ENCODE assay signal across 20 cellular contexts in genomic region chr15:52466716-52467115, GRCh38.
DNase-seq lines count a peak whose midpoint lies in the region; ATAC-seq and TF ChIP-seq lines count a peak whose summit lies in the region.
"Had no signal": no experiment of that assay in that cellular context is flagged by ENCODE, and none has a peak within 500 bp of the region (broad histone marks: within the 10 kb centered on the region; RNA-seq: fewer than 3 reads in every experiment).

No MANE protein-coding gene starts in this region.

- no peak overlapping the region for H2BK12ac ChIP-seq in trophoblast cell (ENCODE audit: low read length)

- WGBS in trophoblast cell (ENCODE audit: extremely low coverage, insufficient coverage, insufficient read length), result no CpG with 5 or more reads among the region's 2 CpGs

- H4K20me1 ChIP-seq in DOHH2 (ENCODE audit: control insufficient read depth, insufficient read depth, low read depth, low read length), result 0 out of 2 replicates have a peak, but pooled peaks cover 3% of the 10 kb centered on the region

- H2AFZ ChIP-seq in trophoblast cell (ENCODE audit: insufficient read depth, low read length, poor library complexity), result no peak overlapping the region

- peak overlapping the region in 2 of 3 donors; percentile 9 to 90 for H3K27ac Mint-ChIP-seq in IgD-negative memory B cell
- H3K27ac Mint-ChIP-seq in activated B cell treated with CpG ODN at 0.5 μM for 24 hours, result peak overlapping the region; percentile 91
- H3K27ac Mint-ChIP-seq: activated CD4-positive, alpha-beta T cell treated with anti-CD3 and anti-CD28 coated beads, Interleukin-2, amount 10 ng/mL, durations not matched to agents 24 days and 14 days; activated naive CD8-positive, alpha-beta T cell treated with anti-CD3 and anti-CD28 coated beads, Interleukin-2, amount 50 U/mL, for 24 hours; brain had no signal

- H2BK120ac ChIP-seq in trophoblast cell (ENCODE audit: insufficient read depth, low read length, poor library complexity), result no peak overlapping the region

- H3K9me2 ChIP-seq in DOHH2 (replicated peaks; ENCODE audit: control insufficient read depth, low read length), result no peaks in the 10 kb centered on the region

- peaks cover 28% of the 10 kb centered on the region for H3K4me1 ChIP-seq in DOHH2 (ENCODE audit: control insufficient read depth, low read length)
- no peaks in the 10 kb centered on the region for H3K4me1 ChIP-seq in trophoblast cell (ENCODE audit: control insufficient read depth in 1 of 2, insufficient read depth in 2 of 2, low read length in 2 of 2)
- no peaks in the 10 kb centered on the region for H3K4me1 ChIP-seq in BE2C
- H3K4me1 ChIP-seq: Caco-2 had no signal

- H3K36me3 Mint-ChIP-seq in IgD-negative memory B cell (peaks cover 2% of the 10 kb centered on the region), activated B cell treated with CpG ODN at 0.5 μM for 24 hours (ENCODE audit: low read depth) (peaks cover 8% of the 10 kb centered on the region)

- H4K8ac ChIP-seq in trophoblast cell (ENCODE audit: low read depth, low read length), result no peak overlapping the region

- H4K12ac ChIP-seq in trophoblast cell (ENCODE audit: low read depth, low read length), result no peak overlapping the region

- no peak overlapping the region for H3K18ac ChIP-seq in trophoblast cell (ENCODE audit: low read length)

- H3K9me3 Mint-ChIP-seq in IgD-negative memory B cell (peaks cover 0 to 6% (median 3%) of the 10 kb centered on the region in 3 donors), activated B cell treated with CpG ODN at 0.5 μM for 24 hours (no peaks in the 10 kb centered on the region)
- H3K9me3 Mint-ChIP-seq: activated CD4-positive, alpha-beta T cell treated with anti-CD3 and anti-CD28 coated beads, Interleukin-2, amount 10 ng/mL, durations not matched to agents 24 days and 14 days had no signal

- H2BK5ac ChIP-seq in trophoblast cell (ENCODE audit: low read depth, low read length, poor library complexity), result no peak overlapping the region

- no peak overlapping the region for H3K4ac ChIP-seq in trophoblast cell (ENCODE audit: low read depth, low read length)

- H3K9me3 ChIP-seq in DOHH2 (ENCODE audit: control insufficient read depth, insufficient read depth, low read length), result no peaks in the 10 kb centered on the region
- H3K9me3 ChIP-seq in trophoblast cell (ENCODE audit: insufficient read depth, low read depth, low read length), result no peaks in the 10 kb centered on the region
- H3K9me3 ChIP-seq in BE2C, result no peaks in the 10 kb centered on the region
- H3K9me3 ChIP-seq: Caco-2, esophagus squamous epithelium had no signal

- H3K23ac ChIP-seq in trophoblast cell (ENCODE audit: low read length), result no peak overlapping the region

- intact Hi-C loops in activated B cell treated with CpG ODN at 0.5 μM for 24 hours (cut with micrococcal nuclease), result loop anchor here (1.0 to 5.0 kb wide), 10 partner anchors 16 to 269 kb away; partner anchors contain the start of genes ARPP19, ATOSA and MYO5A

- H3K14ac ChIP-seq in trophoblast cell (ENCODE audit: low read length), result no peak overlapping the region

- H3K27me3 Mint-ChIP-seq in IgD-negative memory B cell (no peaks in the 10 kb centered on the region), activated B cell treated with CpG ODN at 0.5 μM for 24 hours (no peaks in the 10 kb centered on the region)
- H3K27me3 Mint-ChIP-seq: activated CD4-positive, alpha-beta T cell treated with anti-CD3 and anti-CD28 coated beads, Interleukin-2, amount 10 ng/mL, durations not matched to agents 24 days and 14 days; activated naive CD8-positive, alpha-beta T cell treated with anti-CD3 and anti-CD28 coated beads, Interleukin-2, amount 50 U/mL, for 24 hours; brain had no signal

- no peak for DNase-seq in activated B cell treated with CpG ODN at 0.5 μM for 24 hours
- DNase-seq in trophoblast cell, result peak; percentile 57 to 62
- no peak for DNase-seq in BE2C
- no peak for DNase-seq in SIG-M5 (lab: John Stamatoyannopoulos, UW)
- DNase-seq: Caco-2, mesenchymal stem cell, NCI-H146, NCI-H2171 treated with DMSO at 0.1 percent for 48 hours, NCI-H524 treated with DMSO at 0.1 percent for 48 hours, OCI-M1 had no signal

- TF ChIP-seq CTCF in DOHH2 (IDR thresholded peaks at IDR 0.05; ENCODE audit: low read depth, low read length, poor library complexity, severe bottlenecking) (no peak), activated B cell treated with CpG ODN at 0.5 μM for 24 hours (IDR thresholded peaks at IDR 0.05) (no peak), BE2C (IDR thresholded peaks at IDR 0.05; ENCODE audit: low read depth, low read length) (no peak)

- peak overlapping the region; percentile 27 for H3K4me2 ChIP-seq in DOHH2 (ENCODE audit: low read length)
- no peak overlapping the region for H3K4me2 ChIP-seq in trophoblast cell (ENCODE audit: low read length)

- no peaks in the 10 kb centered on the region for H3K27me3 ChIP-seq in DOHH2 (ENCODE audit: control insufficient read depth, low read length)
- H3K27me3 ChIP-seq in trophoblast cell (ENCODE audit: insufficient read depth, low read length), result no peaks in the 10 kb centered on the region
- no peaks in the 10 kb centered on the region for H3K27me3 ChIP-seq in BE2C
- H3K27me3 ChIP-seq: esophagus squamous epithelium had no signal

- H2AK5ac ChIP-seq in trophoblast cell (ENCODE audit: low read length), result no peak overlapping the region

- H3K27ac ChIP-seq in DOHH2 (ENCODE audit: low read depth, low read length) (no peak overlapping the region), trophoblast cell (ENCODE audit: low read depth, low read length) (no peak overlapping the region)

- POLR2A ChIA-PET in activated B cell treated with CpG ODN at 0.5 μM for 24 hours (lab: Charles Lee), result interaction anchor here (0.8 to 2.4 kb wide), 10 partner anchors 14 to 205 kb away, joined by 3 to 9 read pairs (median 4); no protein-coding TSS in a partner anchor

- 0 out of 2 replicates have a peak, but pooled peaks cover 2% of the 10 kb centered on the region for H3F3A ChIP-seq in DOHH2 (ENCODE audit: control insufficient read depth, insufficient read depth)

- H3K4me1 Mint-ChIP-seq in IgD-negative memory B cell (peaks cover 39 to 51% (median 48%) of the 10 kb centered on the region in 3 donors), activated B cell treated with CpG ODN at 0.5 μM for 24 hours (peaks cover 52% of the 10 kb centered on the region)

- H3K4me3 ChIP-seq in DOHH2 (ENCODE audit: low read length), result no peak overlapping the region
- H3K4me3 ChIP-seq in trophoblast cell (ENCODE audit: low read depth, low read length), result no peak overlapping the region
- no peak overlapping the region for H3K4me3 ChIP-seq in BE2C (ENCODE audit: low read depth, low read length)
- H3K4me3 ChIP-seq: esophagus squamous epithelium, K562, skin epidermis had no signal

- no peak overlapping the region for H4K91ac ChIP-seq in trophoblast cell (ENCODE audit: low read depth, low read length)

- no peaks in the 10 kb centered on the region for H3K79me1 ChIP-seq in trophoblast cell (ENCODE audit: low read length)

- H3K36me3 ChIP-seq in DOHH2 (ENCODE audit: control insufficient read depth, low read length) (no peaks in the 10 kb centered on the region), trophoblast cell (ENCODE audit: control insufficient read depth in 1 of 2, insufficient read depth in 2 of 2, low read length in 2 of 2) (no peaks in the 10 kb centered on the region), BE2C (no peaks in the 10 kb centered on the region)
- H3K36me3 ChIP-seq: esophagus squamous epithelium had no signal

- CTCF ChIA-PET in activated B cell treated with CpG ODN at 0.5 μM for 24 hours (lab: Charles Lee), result interaction anchor here (1.1 to 2.8 kb wide), 11 partner anchors 13 to 268 kb away, joined by 3 to 16 read pairs (median 4); partner anchors contain the start of gene MYO5A

- peaks cover 29% of the 10 kb centered on the region for H3K79me2 ChIP-seq in DOHH2 (ENCODE audit: control insufficient read depth, low read length)
- H3K79me2 ChIP-seq in trophoblast cell (ENCODE audit: control insufficient read depth, insufficient read depth, low read length, poor library complexity), result no peaks in the 10 kb centered on the region

- ATAC-seq in activated B cell treated with CpG ODN at 0.5 μM for 24 hours (ENCODE audit: low read depth) (no peak), HG03280 (IDR thresholded peaks at IDR 0.05; ENCODE audit: unreplicated experiment) (no peak)
- ATAC-seq: HCT116, K562 had no signal

- H3K4me3 Mint-ChIP-seq in IgD-negative memory B cell (peak overlapping the region in 2 of 4 donors; percentile 79 to 80), activated B cell treated with CpG ODN at 0.5 μM for 24 hours (no peak overlapping the region)
- H3K4me3 Mint-ChIP-seq: activated CD4-positive, alpha-beta T cell treated with anti-CD3 and anti-CD28 coated beads, Interleukin-2, amount 10 ng/mL, durations not matched to agents 24 days and 14 days; activated naive CD8-positive, alpha-beta T cell treated with anti-CD3 and anti-CD28 coated beads, Interleukin-2, amount 50 U/mL, for 24 hours; brain had no signal

- no peak overlapping the region for H3K9ac ChIP-seq in trophoblast cell (ENCODE audit: low read length)

Comparison
In these comparisons a context has a peak if more than half of its experiments do, and no peak if none do; other contexts are left out.
1. DNase-seq: peak in trophoblast cell (2 of 2); none in activated B cell treated with CpG ODN at 0.5 μM for 24 hours (single experiment), BE2C (single experiment) and SIG-M5 (single experiment).